ENCODE assay signal across 18 cellular contexts in genomic region chr10:15351099-15351820, GRCh38. TPM values are rescaled to one million over a fixed set of nuclear protein-coding genes. Genes with fewer than 3 reads are reported as not detected.
DNase-seq lines count a peak whose midpoint lies in the region; ATAC-seq and TF ChIP-seq lines count a peak whose summit lies in the region.
"Had no signal": no experiment of that assay in that cellular context is flagged by ENCODE, and none has a peak within 500 bp of the region (broad histone marks: within the 10 kb centered on the region; RNA-seq: fewer than 3 reads in every experiment).

No MANE protein-coding gene starts in this region.

- H3K9me3 Mint-ChIP-seq in activated T-cell treated with anti-CD3 and anti-CD28 coated beads, Interleukin-2, amount 50 U/mL, for 72 hours: no peaks in the 10 kb centered on the region
- H3K9me3 Mint-ChIP-seq in glutamatergic neuron (ENCODE audit: unreplicated experiment): peaks cover 19% of the 10 kb centered on the region
- no peaks in the 10 kb centered on the region for H3K9me3 Mint-ChIP-seq in nephron progenitor cell

- TF ChIP-seq CTCF in glutamatergic neuron (IDR thresholded peaks at IDR 0.05; ENCODE audit: partially characterized antibody, unreplicated experiment) (no peak), nephron progenitor cell (IDR thresholded peaks at IDR 0.05) (no peak)

- H3K4me1 Mint-ChIP-seq in activated T-cell treated with anti-CD3 and anti-CD28 coated beads, Interleukin-2, amount 50 U/mL, for 72 hours (ENCODE audit: low read depth): peaks cover 9% of the 10 kb centered on the region
- H3K4me1 Mint-ChIP-seq in glutamatergic neuron (ENCODE audit: low read depth, unreplicated experiment) (peaks cover 60% of the 10 kb centered on the region), nephron progenitor cell (peaks cover 57% of the 10 kb centered on the region)
- H3K4me1 Mint-ChIP-seq: CD14-positive monocyte had no signal

- ATAC-seq in activated T-cell treated with anti-CD3 and anti-CD28 coated beads, Interleukin-2, amount 50 U/mL, for 72 hours (replicated peaks in 1 of 2): peak; percentile 18 to 71
- ATAC-seq in GM21360 (IDR thresholded peaks at IDR 0.05; ENCODE audit: unreplicated experiment) (no peak), HG03442 (IDR thresholded peaks at IDR 0.05; ENCODE audit: unreplicated experiment) (no peak)
- ATAC-seq: HCT116, HepG2 had no signal

- no peaks in the 10 kb centered on the region for H3K36me3 Mint-ChIP-seq in activated T-cell treated with anti-CD3 and anti-CD28 coated beads, Interleukin-2, amount 50 U/mL, for 72 hours (ENCODE audit: insufficient read depth in 2 of 2)
- H3K36me3 Mint-ChIP-seq in glutamatergic neuron (ENCODE audit: unreplicated experiment): no peaks in the 10 kb centered on the region
- H3K36me3 Mint-ChIP-seq in nephron progenitor cell (ENCODE audit: low read depth): peaks cover 15% of the 10 kb centered on the region
- H3K36me3 Mint-ChIP-seq: CD14-positive monocyte; CD4-positive, alpha-beta memory T cell had no signal

- H3K4me3 Mint-ChIP-seq in activated T-cell treated with anti-CD3 and anti-CD28 coated beads, Interleukin-2, amount 50 U/mL, for 72 hours: no peak overlapping the region
- H3K4me3 Mint-ChIP-seq in glutamatergic neuron (ENCODE audit: unreplicated experiment): peak overlapping the region; percentile 76
- no peak overlapping the region for H3K4me3 Mint-ChIP-seq in nephron progenitor cell
- H3K4me3 Mint-ChIP-seq: CD14-positive monocyte; CD4-positive, alpha-beta memory T cell had no signal

- H3K27ac Mint-ChIP-seq in activated T-cell treated with anti-CD3 and anti-CD28 coated beads, Interleukin-2, amount 50 U/mL, for 72 hours: no peak overlapping the region
- H3K27ac Mint-ChIP-seq in glutamatergic neuron (ENCODE audit: unreplicated experiment) (peak overlapping the region; percentile 83), nephron progenitor cell (peak overlapping the region; percentile 7)
- H3K27ac Mint-ChIP-seq: CD14-positive monocyte; CD4-positive, alpha-beta memory T cell had no signal

- no peak for DNase-seq in activated T-cell treated with anti-CD3 and anti-CD28 coated beads, Interleukin-2, amount 50 U/mL, for 72 hours
- no peak for DNase-seq in activated T-cell treated with anti-CD3 and anti-CD28 coated beads for 4 hours
- DNase-seq in glutamatergic neuron: no peak
- DNase-seq in nephron progenitor cell: no peak
- peak; percentile 72 for DNase-seq in putamen (ENCODE audit: low spot score)
- no peak for DNase-seq in NCI-H2227 (lab: John Stamatoyannopoulos, UW; ENCODE audit: unreplicated experiment)
- DNase-seq: 8988T; CD4-positive, alpha-beta memory T cell; DMS153; DMS79; GDM1; GOT3; H7 had no signal

- H3K27me3 Mint-ChIP-seq in activated T-cell treated with anti-CD3 and anti-CD28 coated beads, Interleukin-2, amount 50 U/mL, for 72 hours (ENCODE audit: low read depth): peaks cover 25% of the 10 kb centered on the region
- H3K27me3 Mint-ChIP-seq in glutamatergic neuron (ENCODE audit: unreplicated experiment) (peaks cover 8% of the 10 kb centered on the region), nephron progenitor cell (ENCODE audit: low read depth, poor library complexity) (peaks cover 4% of the 10 kb centered on the region)

RNA-seq across cellular contexts. Expression of gene FAM171A1, which starts 19.8 kb away (rescaled TPM):
- total RNA-seq in activated T-cell treated with anti-CD3 and anti-CD28 coated beads, Interleukin-2, amount 50 U/mL, for 72 hours: 1 to 10 TPM; 4.2 to 6.2 TPM
- total RNA-seq in glutamatergic neuron (ENCODE audit: unreplicated experiment): 186 TPM

Comparison
In these comparisons a context has a peak if more than half of its experiments do, and no peak if none do; other contexts are left out.
1. ATAC-seq: peak in activated T-cell treated with anti-CD3 and anti-CD28 coated beads, Interleukin-2, amount 50 U/mL, for 72 hours (2 of 2); none in GM21360 (single experiment) and HG03442 (single experiment).
2. RNA of gene FAM171A1, which starts 19.8 kb away (total RNA-seq): 186 TPM in glutamatergic neuron (single experiment); 4.2 to 6.2 TPM in activated T-cell treated with anti-CD3 and anti-CD28 coated beads, Interleukin-2, amount 50 U/mL, for 72 hours; every median in the first group is over 10 times any median in the second.